9 cellular contexts compared by ENCODE assay signal in genomic region chr11:93591247-93591898, GRCh38. TPM values are rescaled to one million over a fixed set of nuclear protein-coding genes. Genes with fewer than 3 reads are reported as not detected.
DNase-seq lines count a peak whose midpoint lies in the region; ATAC-seq lines count a peak whose summit lies in the region.
"Had no signal": no experiment of that assay in that cellular context is flagged by ENCODE, and none has a peak within 500 bp of the region (broad histone marks: within the 10 kb centered on the region; RNA-seq: fewer than 3 reads in every experiment).

No MANE protein-coding gene starts in this region.

- peak; percentile 87 for ATAC-seq in GM19395 (IDR thresholded peaks at IDR 0.05; ENCODE audit: unreplicated experiment)
- peak; percentile 66 for ATAC-seq in HG03103 (IDR thresholded peaks at IDR 0.05; ENCODE audit: low read depth, unreplicated experiment)
- ATAC-seq in sciatic nerve = no peak
- ATAC-seq: stimulated activated memory B cell treated with anti-CD40 and anti-IgM and Interleukin-4, amounts not matched to agents 10 μg/mL and 1 μg/mL and 100 μg/mL, for 72 hours had no signal

- DNase-seq in A172 (ENCODE audit: low spot score) (peak; percentile 20), SW480 (ENCODE audit: low spot score) (peak; percentile 22), superior temporal gyrus (ENCODE audit: extremely low spot score) (no peak), NCI-H1694 treated with DMSO at 0.1 percent for 48 hours (lab: John Stamatoyannopoulos, UW) (no peak), sciatic nerve (ENCODE audit: low spot score) (no peak), cerebellar cortex (ENCODE audit: low spot score) (no peak)

- intact Hi-C loops in sciatic nerve (cut with DNase I) = no loop called here

RNA-seq across cellular contexts. Expression of gene SMCO4, which starts 48.2 kb away (rescaled TPM):
- total RNA-seq in A172 (2014; rRNA removed; shearing (Covaris generic)) = 6.1 and 12.0 TPM in 2 replicates
- total RNA-seq in sciatic nerve = 12.3 TPM

Comparison
In these comparisons a context has a peak if more than half of its experiments do, and no peak if none do; other contexts are left out.
1. DNase-seq: peak in A172 (single experiment) and SW480 (single experiment); none in superior temporal gyrus (single experiment), NCI-H1694 treated with DMSO at 0.1 percent for 48 hours (single experiment), sciatic nerve (single experiment) and cerebellar cortex (single experiment).